17 cellular contexts compared by ENCODE assay signal in genomic region chr6:147173140-147173539, GRCh38. TPM values are rescaled to one million over a fixed set of nuclear protein-coding genes. Genes with fewer than 3 reads are reported as not detected.
DNase-seq lines count a peak whose midpoint lies in the region; ATAC-seq and TF ChIP-seq lines count a peak whose summit lies in the region.
"Had no signal": no experiment of that assay in that cellular context is flagged by ENCODE, and none has a peak within 500 bp of the region (broad histone marks: within the 10 kb centered on the region; RNA-seq: fewer than 3 reads in every experiment).

No MANE protein-coding gene starts in this region.

- H3K4me3 Mint-ChIP-seq in CD8-positive, alpha-beta memory T cell: no peak overlapping the region
- H3K4me3 Mint-ChIP-seq in stimulated activated naive CD8-positive, alpha-beta T cell treated with anti-CD3 and anti-CD28 coated beads, Interleukin-15, amount 100 ng/mL, for 72 hours: no peak overlapping the region
- H3K4me3 Mint-ChIP-seq in GM23338: no peak overlapping the region
- H3K4me3 Mint-ChIP-seq: B cell; CD4-positive, alpha-beta T cell; IgD-negative memory B cell had no signal

- TF ChIP-seq CTCF in Panc1 (IDR thresholded peaks at IDR 0.05) (no peak), VCaP (conservative IDR thresholded peaks at IDR 0.05) (no peak), prostate gland (IDR thresholded peaks at IDR 0.05) (no peak), GM23338 (conservative IDR thresholded peaks at IDR 0.05; ENCODE audit: low read depth in 2 of 2) (no peak)

- H3K4me2 ChIP-seq in GM23248 (ENCODE audit: unreplicated experiment): no peak overlapping the region
- no peak overlapping the region for H3K4me2 ChIP-seq in GM23338

- in situ Hi-C loops in GM23248 (cut with MboI) (no loop called here), Panc1 (cut with HindIII; ENCODE audit: low pct_unique_long_range_greater_than_20kb, low sequenced_read_pairs) (no loop called here)

- H3K36me3 ChIP-seq in GM23248 (ENCODE audit: low read depth): no peaks in the 10 kb centered on the region
- H3K36me3 ChIP-seq in Panc1 (ENCODE audit: control insufficient read depth, insufficient read depth, low read length): no peaks in the 10 kb centered on the region
- H3K36me3 ChIP-seq in prostate gland: no peaks in the 10 kb centered on the region
- H3K36me3 ChIP-seq in CD8-positive, alpha-beta memory T cell (ENCODE audit: insufficient read depth, low read length): no peaks in the 10 kb centered on the region
- no peaks in the 10 kb centered on the region for H3K36me3 ChIP-seq in GM23338 (ENCODE audit: insufficient read depth)
- H3K36me3 ChIP-seq: HAP-1 had no signal

- WGBS in GM23248 (ENCODE audit: low coverage in 1 of 2, low lambda C conversion rate in 2 of 2, missing lambda C conversion rate in 2 of 2), 2 experiments: 82 to 89% methylated on average over 5 of the region's 5 CpGs
- WGBS in prostate gland: 29% methylated on average over 5 of the region's 5 CpGs

- no peak overlapping the region for H3K9ac ChIP-seq in GM23248

- H3K9me3 ChIP-seq in GM23248 (ENCODE audit: low read depth): no peaks in the 10 kb centered on the region
- H3K9me3 ChIP-seq in Panc1 (ENCODE audit: control insufficient read depth, insufficient read depth, low read depth, low read length): no peaks in the 10 kb centered on the region
- H3K9me3 ChIP-seq in prostate gland: no peaks in the 10 kb centered on the region
- no peaks in the 10 kb centered on the region for H3K9me3 ChIP-seq in CD8-positive, alpha-beta memory T cell (ENCODE audit: low read length)
- H3K9me3 ChIP-seq: HAP-1 had no signal

- H3K27ac ChIP-seq in GM23248: no peak overlapping the region
- peak overlapping the region; percentile 29; the same call in 1 of the 2 replicates for H3K27ac ChIP-seq in Panc1 (ENCODE audit: low read length)
- peak overlapping the region; percentile 88 for H3K27ac ChIP-seq in VCaP
- peak overlapping the region in 1 of 2 donors; percentile 45 for H3K27ac ChIP-seq in prostate gland
- H3K27ac ChIP-seq in CD8-positive, alpha-beta memory T cell (ENCODE audit: low read depth, low read length): no peak overlapping the region
- H3K27ac ChIP-seq in GM23338 (ENCODE audit: low read depth): no peak overlapping the region
- H3K27ac ChIP-seq: HL-60 had no signal

- no peak for TF ChIP-seq POLR2A in prostate gland (IDR thresholded peaks at IDR 0.05)

- no peak overlapping the region for H3K4me3 ChIP-seq in GM23248
- H3K4me3 ChIP-seq in Panc1 (ENCODE audit: low read depth in 2 of 2, low read length in 2 of 2): no peak overlapping the region
- H3K4me3 ChIP-seq in prostate gland: no peak overlapping the region
- H3K4me3 ChIP-seq in CD8-positive, alpha-beta memory T cell (ENCODE audit: low read length): no peak overlapping the region
- no peak overlapping the region for H3K4me3 ChIP-seq in GM23338
- H3K4me3 ChIP-seq: HAP-1 had no signal

- H3K79me2 ChIP-seq in GM23248 (ENCODE audit: insufficient read depth) (no peaks in the 10 kb centered on the region), GM23338 (replicated peaks; ENCODE audit: insufficient read depth) (no peaks in the 10 kb centered on the region)

- ATAC-seq in Panc1 (no peak), GM23338 (no peak)
- ATAC-seq in stimulated activated naive CD8-positive, alpha-beta T cell treated with anti-CD3 and anti-CD28 coated beads, Interleukin-15, amount 100 ng/mL, for 72 hours: no peak

- H3K4me1 ChIP-seq in GM23248 (ENCODE audit: insufficient read depth): peaks cover 31% of the 10 kb centered on the region
- H3K4me1 ChIP-seq in Panc1 (ENCODE audit: control insufficient read depth, insufficient read depth, low read length): peaks cover 7% of the 10 kb centered on the region; the same call in 1 of the 2 replicates
- peaks cover 11% of the 10 kb centered on the region for H3K4me1 ChIP-seq in prostate gland (replicated peaks)
- no peaks in the 10 kb centered on the region for H3K4me1 ChIP-seq in CD8-positive, alpha-beta memory T cell (ENCODE audit: insufficient read depth, low read length)
- peaks cover 9% of the 10 kb centered on the region; the same call in 1 of the 2 replicates for H3K4me1 ChIP-seq in GM23338 (ENCODE audit: insufficient read depth)
- H3K4me1 ChIP-seq: HAP-1 had no signal

- BruUV-seq in Panc1 (replicated peaks; lab: Mats Ljungman, UMichigan): no TSS peak

- peaks cover 0 to 3% (median 0%) of the 10 kb centered on the region in 3 donors for H3K36me3 Mint-ChIP-seq in CD8-positive, alpha-beta memory T cell
- H3K36me3 Mint-ChIP-seq in GM23338 (ENCODE audit: low read depth): no peaks in the 10 kb centered on the region
- H3K36me3 Mint-ChIP-seq: IgD-negative memory B cell had no signal

- H3K27me3 ChIP-seq in GM23248 (replicated peaks; ENCODE audit: insufficient read depth) (no peaks in the 10 kb centered on the region), Panc1 (ENCODE audit: control insufficient read depth, insufficient read depth, low read length) (no peaks in the 10 kb centered on the region), prostate gland (replicated peaks; ENCODE audit: insufficient read depth) (no peaks in the 10 kb centered on the region), GM23338 (ENCODE audit: insufficient read depth) (no peaks in the 10 kb centered on the region)
- H3K27me3 ChIP-seq in CD8-positive, alpha-beta memory T cell (ENCODE audit: insufficient read depth, low read length, poor library complexity, severe bottlenecking): no peaks in the 10 kb centered on the region

- H3K9me2 ChIP-seq in GM23248 (ENCODE audit: insufficient read depth) (no peaks in the 10 kb centered on the region), GM23338 (ENCODE audit: insufficient read depth) (no peaks in the 10 kb centered on the region)

- no peaks in the 10 kb centered on the region for H3K4me1 Mint-ChIP-seq in CD8-positive, alpha-beta memory T cell
- H3K4me1 Mint-ChIP-seq in stimulated activated naive CD8-positive, alpha-beta T cell treated with anti-CD3 and anti-CD28 coated beads, Interleukin-15, amount 100 ng/mL, for 72 hours: no peaks in the 10 kb centered on the region
- peaks cover 15% of the 10 kb centered on the region; the same call in 2 of the 3 replicates for H3K4me1 Mint-ChIP-seq in GM23338
- H3K4me1 Mint-ChIP-seq: B cell, IgD-negative memory B cell had no signal

- H3F3A ChIP-seq in GM23248 (ENCODE audit: insufficient read depth): peaks cover 19% of the 10 kb centered on the region
- no peaks in the 10 kb centered on the region for H3F3A ChIP-seq in GM23338 (replicated peaks; ENCODE audit: low read depth)

- POLR2A ChIA-PET in Panc1 (lab: Charles Lee): no interaction called here
- POLR2A ChIA-PET in CD8-positive, alpha-beta memory T cell (lab: Charles Lee): no interaction called here

- no peaks in the 10 kb centered on the region for H3K9me3 Mint-ChIP-seq in CD8-positive, alpha-beta memory T cell
- no peaks in the 10 kb centered on the region for H3K9me3 Mint-ChIP-seq in stimulated activated naive CD8-positive, alpha-beta T cell treated with anti-CD3 and anti-CD28 coated beads, Interleukin-15, amount 100 ng/mL, for 72 hours
- H3K9me3 Mint-ChIP-seq in GM23338: no peaks in the 10 kb centered on the region
- H3K9me3 Mint-ChIP-seq: CD4-positive, alpha-beta T cell; IgD-negative memory B cell had no signal

- intact Hi-C loops in Panc1 (cut with micrococcal nuclease; ENCODE audit: unreplicated experiment): no loop called here
- intact Hi-C loops in prostate gland (cut with DNase I): no loop called here

- H4K20me1 ChIP-seq in GM23248 (ENCODE audit: insufficient read depth) (no peaks in the 10 kb centered on the region), GM23338 (replicated peaks; ENCODE audit: insufficient read depth) (no peaks in the 10 kb centered on the region)

- CTCF ChIA-PET in Panc1 (lab: Charles Lee): no interaction called here
- CTCF ChIA-PET in CD8-positive, alpha-beta memory T cell (lab: Charles Lee): no interaction called here

- H3K27ac Mint-ChIP-seq in CD8-positive, alpha-beta memory T cell: no peak overlapping the region
- no peak overlapping the region for H3K27ac Mint-ChIP-seq in stimulated activated naive CD8-positive, alpha-beta T cell treated with anti-CD3 and anti-CD28 coated beads, Interleukin-15, amount 100 ng/mL, for 72 hours
- no peak overlapping the region for H3K27ac Mint-ChIP-seq in GM23338
- H3K27ac Mint-ChIP-seq: B cell; CD4-positive, alpha-beta T cell; IgD-negative memory B cell had no signal

- DNase-seq in GM23248 (no peak), Panc1 (ENCODE audit: low read depth, low spot score) (no peak), prostate gland (ENCODE audit: low spot score) (peak; percentile 44), GM23338 (ENCODE audit: low spot score) (no peak)
- DNase-seq in CD8-positive, alpha-beta memory T cell: no peak
- no peak for DNase-seq in stimulated activated naive CD8-positive, alpha-beta T cell treated with anti-CD3 and anti-CD28 coated beads, Interleukin-15, amount 100 ng/mL, for 72 hours
- DNase-seq: C1 segment of cervical spinal cord; CD4-positive, alpha-beta T cell; COR-L47; DMS153; DMS79 treated with DMSO at 0.1 percent for 48 hours; GDM1 had no signal

- peaks cover 3% of the 10 kb centered on the region in 2 donors for H3K27me3 Mint-ChIP-seq in CD8-positive, alpha-beta memory T cell
- no peaks in the 10 kb centered on the region for H3K27me3 Mint-ChIP-seq in stimulated activated naive CD8-positive, alpha-beta T cell treated with anti-CD3 and anti-CD28 coated beads, Interleukin-15, amount 100 ng/mL, for 72 hours
- H3K27me3 Mint-ChIP-seq in GM23338 (ENCODE audit: insufficient read depth, low read depth, poor library complexity): peaks cover 2% of the 10 kb centered on the region
- H3K27me3 Mint-ChIP-seq: B cell; CD4-positive, alpha-beta T cell had no signal

- H2AFZ ChIP-seq in GM23248: peak overlapping the region; percentile 15; the same call in 1 of the 2 replicates
- H2AFZ ChIP-seq in GM23338: no peak overlapping the region

TF ChIP-seq in GM23338, 12 proteins besides CTCF, POLR2A, EP300 and RAD21 (continues in another document):
- no peak for TF ChIP-seq CREB1 (CRISPR knock-in tag; IDR thresholded peaks at IDR 0.05; ENCODE audit: low read depth)
- no peak for TF ChIP-seq ZNF114 (CRISPR knock-in tag; IDR thresholded peaks at IDR 0.05)
- no peak for TF ChIP-seq NANOG (IDR thresholded peaks at IDR 0.05; ENCODE audit: borderline replicate concordance)
- no peak for TF ChIP-seq EZH2phosphoT487 (IDR thresholded peaks at IDR 0.05; ENCODE audit: unreplicated experiment)
- no peak for TF ChIP-seq JUNB (IDR thresholded peaks at IDR 0.05; ENCODE audit: unreplicated experiment)

RNA-seq across cellular contexts. Expression of gene STXBP5, which starts 31.1 kb away (rescaled TPM):
- 28.7 and 49.9 TPM in 2 replicates for total RNA-seq in GM23248 (2014; rRNA removed; shearing (Covaris generic))
- polyA plus RNA-seq in GM23248 (2016; fragmentation: Nextera tagmentation; extraction: Ambion mirVana) (4.4 and 4.9 TPM in 2 replicates), GM23338 (2016; fragmentation: Nextera tagmentation; extraction: Ambion mirVana) (3.0 and 3.9 TPM in 2 replicates)
- total RNA-seq in Panc1 (2021; ENCODE audit: unreplicated experiment) (77.8 TPM), prostate gland (10 to 100 TPM; 34.4 to 59.9 TPM)
- polyA plus RNA-seq in Panc1 (2012; ENCODE audit: insufficient read length): 32.4 TPM
- total RNA-seq in CD8-positive, alpha-beta memory T cell: 10 to 100 TPM; 31.1 to 32.2 TPM
- 8.7 TPM for polyA plus RNA-seq in CD8-positive, alpha-beta memory T cell
- 12.9 and 17.8 TPM in 2 replicates for total RNA-seq in GM23338 (2014; rRNA removed; shearing (Covaris generic))

Comparison
In these comparisons a context has a peak if more than half of its experiments do, and no peak if none do; other contexts are left out.
1. H3K27ac ChIP-seq: peak in Panc1 (single experiment) and VCaP (single experiment); none in GM23248 (single experiment), CD8-positive, alpha-beta memory T cell (single experiment) and GM23338 (single experiment).